1 cellular context compared by ENCODE assay signal in the genomic region with DNA sequence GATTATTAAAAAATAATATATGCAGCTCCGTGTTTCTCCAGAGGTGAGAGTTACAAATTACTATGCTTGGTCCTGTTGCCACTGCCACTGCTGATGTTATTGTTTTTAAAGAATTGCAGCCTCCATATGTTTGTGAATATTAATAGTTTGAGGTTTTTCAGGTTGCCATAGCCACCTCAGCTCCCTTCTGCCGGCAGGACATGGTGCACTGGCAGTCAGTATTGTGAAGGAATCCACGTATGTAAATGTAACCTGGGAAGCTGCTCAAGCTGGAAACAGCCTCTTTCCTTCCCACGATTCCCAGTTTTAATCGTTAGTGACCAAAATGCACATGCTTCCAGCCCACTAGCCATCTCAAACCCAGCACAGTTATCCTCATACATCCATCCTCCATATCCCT.
TF ChIP-seq lines count a peak whose summit lies in the region.

No MANE protein-coding gene starts in this region.

TF ChIP-seq in WTC11, 78 proteins besides CTCF, POLR2A, EP300 and RAD21 (continued from another document):
- TF ChIP-seq MLX (CRISPR knock-in tag; IDR thresholded peaks at IDR 0.05) = no peak
- TF ChIP-seq ZNF671 (CRISPR knock-in tag; IDR thresholded peaks at IDR 0.05) = no peak
- TF ChIP-seq, protein P1, sequence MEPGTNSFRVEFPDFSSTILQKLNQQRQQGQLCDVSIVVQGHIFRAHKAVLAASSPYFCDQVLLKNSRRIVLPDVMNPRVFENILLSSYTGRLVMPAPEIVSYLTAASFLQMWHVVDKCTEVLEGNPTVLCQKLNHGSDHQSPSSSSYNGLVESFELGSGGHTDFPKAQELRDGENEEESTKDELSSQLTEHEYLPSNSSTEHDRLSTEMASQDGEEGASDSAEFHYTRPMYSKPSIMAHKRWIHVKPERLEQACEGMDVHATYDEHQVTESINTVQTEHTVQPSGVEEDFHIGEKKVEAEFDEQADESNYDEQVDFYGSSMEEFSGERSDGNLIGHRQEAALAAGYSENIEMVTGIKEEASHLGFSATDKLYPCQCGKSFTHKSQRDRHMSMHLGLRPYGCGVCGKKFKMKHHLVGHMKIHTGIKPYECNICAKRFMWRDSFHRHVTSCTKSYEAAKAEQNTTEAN (CRISPR knock-in tag; IDR thresholded peaks at IDR 0.05) = no peak
- no peak for TF ChIP-seq ZNF281 (CRISPR knock-in tag; IDR thresholded peaks at IDR 0.05)
- no peak for TF ChIP-seq ELF4 (CRISPR knock-in tag; IDR thresholded peaks at IDR 0.05; ENCODE audit: low read depth)
- no peak for TF ChIP-seq NR2C2 (CRISPR knock-in tag; IDR thresholded peaks at IDR 0.05)
- TF ChIP-seq USF2 (CRISPR knock-in tag; IDR thresholded peaks at IDR 0.05) = no peak
- TF ChIP-seq ATF1 (CRISPR knock-in tag; IDR thresholded peaks at IDR 0.05) = no peak
- TF ChIP-seq PREB (CRISPR knock-in tag; IDR thresholded peaks at IDR 0.05; ENCODE audit: borderline replicate concordance) = no peak
- no peak for TF ChIP-seq ERG (CRISPR knock-in tag; IDR thresholded peaks at IDR 0.05)
- TF ChIP-seq CREB1 (CRISPR knock-in tag; IDR thresholded peaks at IDR 0.05) = no peak
- no peak for TF ChIP-seq ZNF423 (CRISPR knock-in tag; IDR thresholded peaks at IDR 0.05)
- TF ChIP-seq ATF2 (CRISPR knock-in tag; IDR thresholded peaks at IDR 0.05; ENCODE audit: borderline replicate concordance, low read depth) = no peak
